ENCODE assay signal across 29 cellular contexts in genomic region chr19:14145381-14145780, GRCh38. TPM values are rescaled to one million over a fixed set of nuclear protein-coding genes. Genes with fewer than 3 reads are reported as not detected.
DNase-seq lines count a peak whose midpoint lies in the region; FAIRE-seq and TF ChIP-seq lines count a peak whose summit lies in the region.
"Had no signal": no experiment of that assay in that cellular context is flagged by ENCODE, and none has a peak within 500 bp of the region (broad histone marks: within the 10 kb centered on the region; RNA-seq: fewer than 3 reads in every experiment).

No MANE protein-coding gene starts in this region.

- CTCF ChIA-PET in CD8-positive, alpha-beta memory T cell (lab: Charles Lee), result interaction anchor here (0.6 to 3.5 kb wide), 4 partner anchors 8 to 947 kb away, joined by 3 to 19 read pairs (median 7); partner anchors contain the start of gene ASF1B
- CTCF ChIA-PET in H1 (lab: Charles Lee; ENCODE audit: partially characterized antibody), result interaction anchor here (0.6 to 4.9 kb wide), 8 partner anchors 9 to 261 kb away, joined by 3 to 24 read pairs (median 6); partner anchors contain the start of gene ASF1B

- no peak overlapping the region for H2AK5ac ChIP-seq in H1 (ENCODE audit: low read depth, low read length)

- H2BK5ac ChIP-seq in H1 (ENCODE audit: low read depth, low read length), result no peak overlapping the region

- H2AFZ ChIP-seq in H1 (ENCODE audit: low read length), result no peak overlapping the region
- H2AFZ ChIP-seq: PC-9 had no signal

- no peaks in the 10 kb centered on the region for H3K9me3 ChIP-seq in BLaER1 treated with 17β-estradiol and CSF1 and Interleukin-3, amounts not matched to agents 10 nM and 100 nM (replicated peaks in 1 of 11)
- no peaks in the 10 kb centered on the region for H3K9me3 ChIP-seq in CD8-positive, alpha-beta memory T cell (ENCODE audit: low read length)
- no peaks in the 10 kb centered on the region for H3K9me3 ChIP-seq in H1 (ENCODE audit: insufficient read depth in 2 of 2, low read depth in 1 of 2, low read length in 1 of 2)
- H3K9me3 ChIP-seq: esophagus muscularis mucosa, right lobe of liver, suprapubic skin had no signal

- H3K27me3 Mint-ChIP-seq in CD8-positive, alpha-beta memory T cell, result no peaks in the 10 kb centered on the region
- H3K27me3 Mint-ChIP-seq: activated CD4-positive, alpha-beta memory T cell treated with anti-CD3 and anti-CD28 coated beads for 36 hours; progenitor cell of endocrine pancreas had no signal

- no peak overlapping the region for H2BK15ac ChIP-seq in H1 (ENCODE audit: low read length)

- peaks cover 0 to 35% (median 7%) of the 10 kb centered on the region in 11 experiments; a peak in 7 of 22 replicates for H4K20me1 ChIP-seq in BLaER1 treated with 17β-estradiol and CSF1 and Interleukin-3, amounts not matched to agents 10 nM and 100 nM
- peaks cover 2 to 8% of the 10 kb centered on the region in 2 experiments for H4K20me1 ChIP-seq in H1 (replicated peaks in 1 of 2; ENCODE audit: control insufficient read depth in 1 of 2, insufficient read depth in 2 of 2, low read length in 2 of 2)

- no peaks in the 10 kb centered on the region for H3K23me2 ChIP-seq in H1 (ENCODE audit: low read depth, low read length)

- H3K79me1 ChIP-seq in H1 (ENCODE audit: low read depth, low read length), result no peaks in the 10 kb centered on the region; the same call in 1 of the 2 replicates

- H4K91ac ChIP-seq in H1 (replicated peaks; ENCODE audit: insufficient read length, low read length), result no peak overlapping the region

- H3K27ac Mint-ChIP-seq in CD8-positive, alpha-beta memory T cell, result peak overlapping the region in 6 of 8 donors; percentile 7 to 67 (median 47)
- H3K27ac Mint-ChIP-seq: activated CD4-positive, alpha-beta memory T cell treated with anti-CD3 and anti-CD28 coated beads for 36 hours had no signal

- TF ChIP-seq POLR2A in H1 (IDR thresholded peaks at IDR 0.05; ENCODE audit: control extremely low read depth in 1 of 2, low read depth in 2 of 2, low read length in 2 of 2), result no peak

- no peak for FAIRE-seq in H1 (lab: Jason Lieb, UNC)
- FAIRE-seq: GM18507 had no signal

- no peak overlapping the region for H2BK12ac ChIP-seq in H1 (ENCODE audit: low read depth, low read length)

- TF ChIP-seq RAD21 in H1 (IDR thresholded peaks at IDR 0.05 in 1 of 2, conservative IDR thresholded peaks at IDR 0.05 in 1 of 2; ENCODE audit: low read depth in 2 of 2, low read length in 2 of 2), result no peak

- H2BK20ac ChIP-seq in H1 (ENCODE audit: low read length), result no peak overlapping the region

- no peaks in the 10 kb centered on the region for H3K27me3 ChIP-seq in BLaER1 treated with 17β-estradiol and CSF1 and Interleukin-3, amounts not matched to agents 10 nM and 100 nM
- no peaks in the 10 kb centered on the region for H3K27me3 ChIP-seq in CD8-positive, alpha-beta memory T cell (ENCODE audit: insufficient read depth, low read length, poor library complexity, severe bottlenecking)
- H3K27me3 ChIP-seq in H1 (replicated peaks in 1 of 4; ENCODE audit: control insufficient read depth in 3 of 4, extremely low read depth in 1 of 4, insufficient read depth in 3 of 4, low read length in 3 of 4), result no peaks in the 10 kb centered on the region; a peak in 1 of 7 replicates
- H3K27me3 ChIP-seq: esophagus muscularis mucosa, right lobe of liver, suprapubic skin had no signal

- 89% methylated on average over 6 of the region's 6 CpGs; no CpG with 5 or more reads in 1 of the 2 experiments for WGBS in H1 (ENCODE audit: extremely low coverage in 1 of 2, insufficient coverage in 1 of 2, insufficient read length in 1 of 2, insufficient replicate concordance in 2 of 2, low coverage in 1 of 2, low lambda C conversion rate in 2 of 2, missing lambda C conversion rate in 1 of 2), 2 experiments

- 0 out of 22 replicates have a peak, but pooled peaks cover 0 to 6% (median 0%) of the 10 kb centered on the region in 11 experiments for H3K36me3 ChIP-seq in BLaER1 treated with 17β-estradiol and CSF1 and Interleukin-3, amounts not matched to agents 10 nM and 100 nM
- no peaks in the 10 kb centered on the region for H3K36me3 ChIP-seq in CD8-positive, alpha-beta memory T cell (ENCODE audit: insufficient read depth, low read length)
- no peaks in the 10 kb centered on the region for H3K36me3 ChIP-seq in H1 (ENCODE audit: control insufficient read depth in 2 of 4, insufficient read depth in 4 of 4, low read length in 3 of 4)
- H3K36me3 ChIP-seq: esophagus muscularis mucosa, right lobe of liver, suprapubic skin had no signal

- H3K4me1 ChIP-seq in BLaER1 treated with 17β-estradiol and CSF1 and Interleukin-3, amounts not matched to agents 10 nM and 100 nM, result peaks cover 40 to 84% (median 64%) of the 10 kb centered on the region in 10 experiments
- peaks cover 36% of the 10 kb centered on the region for H3K4me1 ChIP-seq in CD8-positive, alpha-beta memory T cell (ENCODE audit: insufficient read depth, low read length)
- H3K4me1 ChIP-seq in H1 (replicated peaks in 1 of 4; ENCODE audit: control insufficient read depth in 3 of 4, insufficient read depth in 4 of 4, low read length in 3 of 4), result peaks cover 0 to 20% (median 14%) of the 10 kb centered on the region in 4 experiments; a peak in 6 of 7 replicates
- H3K4me1 ChIP-seq: right lobe of liver had no signal

- no peaks in the 10 kb centered on the region for H3K9me3 Mint-ChIP-seq in CD8-positive, alpha-beta memory T cell
- H3K9me3 Mint-ChIP-seq: activated CD4-positive, alpha-beta memory T cell treated with anti-CD3 and anti-CD28 coated beads for 36 hours had no signal

- H3K4me3 ChIP-seq in BLaER1 treated with 17β-estradiol and CSF1 and Interleukin-3, amounts not matched to agents 10 nM and 100 nM, result no peak overlapping the region
- no peak overlapping the region for H3K4me3 ChIP-seq in CD8-positive, alpha-beta memory T cell (ENCODE audit: low read length)
- H3K4me3 ChIP-seq in H1 (ENCODE audit: extremely low read depth in 1 of 4, insufficient read depth in 2 of 4, low read depth in 3 of 4, low read length in 4 of 4), result no peak overlapping the region
- H3K4me3 ChIP-seq: esophagus muscularis mucosa, PC-9, right lobe of liver, suprapubic skin had no signal

- no peak for DNase-seq in CD8-positive, alpha-beta memory T cell
- DNase-seq in H1 (ENCODE audit: low read depth in 1 of 2, low spot score in 2 of 2) (no peak), AML-193 (lab: John Stamatoyannopoulos, UW) (no peak), SW 1271 (lab: John Stamatoyannopoulos, UW) (no peak)
- no peak for DNase-seq in stimulated activated CD4-positive, alpha-beta T cell treated with anti-CD3 and anti-CD28 coated beads, Interleukin-15, amount 100 ng/mL, for 24 hours
- DNase-seq: activated CD4-positive, alpha-beta memory T cell treated with anti-CD3 and anti-CD28 coated beads for 36 hours; activated CD4-positive, CD25-positive, alpha-beta regulatory T cell; activated CD8-positive, alpha-beta memory T cell treated with anti-CD3 and anti-CD28 coated beads, Interleukin-2, amount 50 U/mL, for 48 hours; C1 segment of cervical spinal cord; caudate nucleus; foreskin melanocyte; left colon; NCI-H1105; NCI-H1930; NCI-H524 treated with DMSO at 0.1 percent for 48 hours; PC-9; right lobe of liver; SHP77; stimulated activated CD4-positive, alpha-beta T cell treated with anti-CD3 and anti-CD28 coated beads, Interleukin-4, amount 100 ng/mL, for 1 hour had no signal

- peak overlapping the region in 1 of 11 experiments; percentile 10; a peak in 1 of 22 replicates for H3K9ac ChIP-seq in BLaER1 treated with 17β-estradiol and CSF1 and Interleukin-3, amounts not matched to agents 10 nM and 100 nM
- no peak overlapping the region for H3K9ac ChIP-seq in H1 (replicated peaks in 1 of 4; ENCODE audit: extremely low read depth in 1 of 4, low read depth in 3 of 4, low read length in 3 of 4)

- no peak overlapping the region for H3K23ac ChIP-seq in H1 (ENCODE audit: insufficient read length)

- H3K79me2 ChIP-seq in H1 (ENCODE audit: control insufficient read depth in 1 of 2, insufficient read depth in 2 of 2, low read length in 2 of 2), result no peaks in the 10 kb centered on the region

- no peak overlapping the region for H3K4me3 Mint-ChIP-seq in CD8-positive, alpha-beta memory T cell
- H3K4me3 Mint-ChIP-seq: activated CD4-positive, alpha-beta memory T cell treated with anti-CD3 and anti-CD28 coated beads for 36 hours had no signal

- H3K4me2 ChIP-seq in BLaER1 treated with 17β-estradiol and CSF1 and Interleukin-3, amounts not matched to agents 10 nM and 100 nM, result peak overlapping the region in 6 of 11 experiments; percentile 6 to 65 (median 46); a peak in 9 of 22 replicates
- no peak overlapping the region for H3K4me2 ChIP-seq in H1 (ENCODE audit: insufficient read depth in 1 of 2, low read depth in 2 of 2, low read length in 2 of 2)
- H3K4me2 ChIP-seq: PC-9 had no signal

- no peak overlapping the region for H3K4ac ChIP-seq in H1 (replicated peaks; ENCODE audit: insufficient read length, low read depth, low read length)

- peaks cover 19 to 48% (median 42%) of the 10 kb centered on the region in 3 donors for H3K4me1 Mint-ChIP-seq in CD8-positive, alpha-beta memory T cell

- POLR2A ChIA-PET in CD8-positive, alpha-beta memory T cell (lab: Charles Lee), result no interaction called here
- POLR2A ChIA-PET in H1 (lab: Charles Lee; ENCODE audit: partially characterized antibody), result interaction anchor here (0.9 to 3.2 kb wide), 4 partner anchors 9 to 187 kb away, joined by 3 to 25 read pairs (median 6); partner anchors contain the start of gene ASF1B

- no peak overlapping the region for H3K18ac ChIP-seq in H1 (ENCODE audit: extremely low read depth, low read length)

- H3K14ac ChIP-seq in H1 (ENCODE audit: insufficient read length), result no peak overlapping the region

- no peak overlapping the region for H2BK120ac ChIP-seq in H1 (replicated peaks; ENCODE audit: low read depth, low read length)

- no peak overlapping the region for H3K27ac ChIP-seq in BLaER1 treated with 17β-estradiol and CSF1 and Interleukin-3, amounts not matched to agents 10 nM and 100 nM
- H3K27ac ChIP-seq in CD8-positive, alpha-beta memory T cell (ENCODE audit: low read depth, low read length), result no peak overlapping the region
- H3K27ac ChIP-seq in H1 (ENCODE audit: low read depth, low read length), result no peak overlapping the region
- H3K27ac ChIP-seq: esophagus muscularis mucosa, PC-9, right lobe of liver, suprapubic skin had no signal

- H3K56ac ChIP-seq in H1 (replicated peaks; ENCODE audit: insufficient read length, low read depth, low read length), result no peak overlapping the region

- no peak overlapping the region for H4K8ac ChIP-seq in H1 (ENCODE audit: extremely low read depth, insufficient read depth, low read length)

- TF ChIP-seq CTCF in H1 (IDR thresholded peaks at IDR 0.05; ENCODE audit: control extremely low read depth in 1 of 3, insufficient read depth in 1 of 3, low read depth in 1 of 3, low read length in 3 of 3), result no peak

- no peak for TF ChIP-seq EP300 in H1 (IDR thresholded peaks at IDR 0.05; ENCODE audit: borderline replicate concordance in 1 of 2, low read depth in 2 of 2, low read length in 2 of 2)

- no peak overlapping the region for H4K5ac ChIP-seq in H1 (ENCODE audit: insufficient read length, low read depth, low read length)

- peaks cover 0 to 5% (median 0%) of the 10 kb centered on the region in 3 donors for H3K36me3 Mint-ChIP-seq in CD8-positive, alpha-beta memory T cell

RNA-seq across cellular contexts. Expression of gene ASF1B, which starts 9.0 kb away (rescaled TPM):
- total RNA-seq in CD8-positive, alpha-beta memory T cell, result 10 to 100 TPM; 75.0 to 76.2 TPM
- 4.5 TPM for polyA plus RNA-seq in CD8-positive, alpha-beta memory T cell
- total RNA-seq in H1 (2021; fragmentation: NEBNext Ultra II Directional; extraction: Animal tissue kit (Norgen Biotek cat#: 25700)), result 32.1 and 32.6 TPM in 2 replicates
- 59.2 and 65.6 TPM in 2 replicates for polyA plus RNA-seq in H1 (2011; rRNA removed)
- 45.0 TPM for polyA plus RNA-seq in H1 (2011; cell fraction: cytosol; rRNA removed)
- polyA plus RNA-seq in H1 (2011; cell fraction: nucleus; rRNA removed), result 33.6 TPM
- 33.3 to 48.9 TPM (median 45.3 TPM) in 4 replicates for polyA plus RNA-seq in H1 (2012, experiment 1 of 2)
- 45.9 TPM for polyA plus RNA-seq in H1 (2012, experiment 2 of 2)
- 29.3 TPM for polyA plus RNA-seq in H1 (2013, experiment 1 of 2)
- polyA plus RNA-seq in H1 (2013, experiment 2 of 2), result 29.3 TPM
- polyA minus RNA-seq in H1 (2011; rRNA and poly(A)+ RNA removed), result 23.3 and 32.6 TPM in 2 replicates
- polyA minus RNA-seq in H1 (2011; cell fraction: cytosol; rRNA and poly(A)+ RNA removed), result 35.4 TPM
- polyA minus RNA-seq in H1 (2011; cell fraction: nucleus; rRNA and poly(A)+ RNA removed), result 25.0 TPM

RNA-seq across cellular contexts. Expression of gene PRKACA, which starts 27.8 kb away (rescaled TPM):
- total RNA-seq in CD8-positive, alpha-beta memory T cell, result 10 to 100 TPM; 77.3 to 81.0 TPM
- 1.5 TPM for polyA plus RNA-seq in CD8-positive, alpha-beta memory T cell
- total RNA-seq in H1 (2021; fragmentation: NEBNext Ultra II Directional; extraction: Animal tissue kit (Norgen Biotek cat#: 25700)), result 48.2 and 52.8 TPM in 2 replicates
- polyA plus RNA-seq in H1 (2011; rRNA removed), result 14.2 and 22.4 TPM in 2 replicates
- polyA plus RNA-seq in H1 (2011; cell fraction: cytosol; rRNA removed), result 17.2 TPM
- polyA plus RNA-seq in H1 (2011; cell fraction: nucleus; rRNA removed), result 22.5 TPM
- polyA plus RNA-seq in H1 (2012, experiment 1 of 2), result 39.6 to 48.7 TPM (median 46.6 TPM) in 4 replicates
- 44.8 TPM for polyA plus RNA-seq in H1 (2012, experiment 2 of 2)
- polyA plus RNA-seq in H1 (2013, experiment 1 of 2), result 37.2 TPM
- 37.9 TPM for polyA plus RNA-seq in H1 (2013, experiment 2 of 2)
- polyA minus RNA-seq in H1 (2011; rRNA and poly(A)+ RNA removed), result 15.4 and 30.5 TPM in 2 replicates
- polyA minus RNA-seq in H1 (2011; cell fraction: cytosol; rRNA and poly(A)+ RNA removed), result 10.6 TPM
- polyA minus RNA-seq in H1 (2011; cell fraction: nucleus; rRNA and poly(A)+ RNA removed), result 12.3 TPM

RNA-seq across cellular contexts. Expression of gene SAMD1, which starts 54.8 kb away (rescaled TPM):
- 100 to 1,000 TPM in 1 of 2 experiments, 10 to 100 TPM in 1; 97.8 to 105 TPM for total RNA-seq in CD8-positive, alpha-beta memory T cell
- polyA plus RNA-seq in CD8-positive, alpha-beta memory T cell, result 2.8 TPM
- 95.7 and 100 TPM in 2 replicates for total RNA-seq in H1 (2021; fragmentation: NEBNext Ultra II Directional; extraction: Animal tissue kit (Norgen Biotek cat#: 25700))
- polyA plus RNA-seq in H1 (2011; rRNA removed), result 40.0 and 52.4 TPM in 2 replicates
- 48.4 TPM for polyA plus RNA-seq in H1 (2011; cell fraction: cytosol; rRNA removed)
- 118 TPM for polyA plus RNA-seq in H1 (2011; cell fraction: nucleus; rRNA removed)
- 53.3 to 76.4 TPM (median 71.1 TPM) in 4 replicates for polyA plus RNA-seq in H1 (2012, experiment 1 of 2)
- 74.0 TPM for polyA plus RNA-seq in H1 (2012, experiment 2 of 2)
- polyA plus RNA-seq in H1 (2013, experiment 1 of 2), result 83.6 TPM
- polyA plus RNA-seq in H1 (2013, experiment 2 of 2), result 81.7 TPM
- polyA minus RNA-seq in H1 (2011; rRNA and poly(A)+ RNA removed), result 7.6 and 10.5 TPM in 2 replicates
- polyA minus RNA-seq in H1 (2011; cell fraction: cytosol; rRNA and poly(A)+ RNA removed), result 26.8 TPM
- 18.2 TPM for polyA minus RNA-seq in H1 (2011; cell fraction: nucleus; rRNA and poly(A)+ RNA removed)

RNA-seq across cellular contexts. Expression of gene C19orf67, which starts 59.8 kb away (rescaled TPM):
- total RNA-seq in CD8-positive, alpha-beta memory T cell, result under 1 TPM in 1 of 2 experiments, not detected in 1; 0.42 TPM
- not detected for polyA plus RNA-seq in CD8-positive, alpha-beta memory T cell
- 0.52 TPM in 1 of 2 replicates, not detected in the other for total RNA-seq in H1 (2021; fragmentation: NEBNext Ultra II Directional; extraction: Animal tissue kit (Norgen Biotek cat#: 25700))
- 0.12 and 0.25 TPM in 2 replicates for polyA plus RNA-seq in H1 (2011; rRNA removed)
- polyA plus RNA-seq in H1 (2011; cell fraction: cytosol; rRNA removed), result 0.23 TPM
- polyA plus RNA-seq in H1 (2011; cell fraction: nucleus; rRNA removed), result 0.37 TPM
- not detected in 4 replicates for polyA plus RNA-seq in H1 (2012, experiment 1 of 2)
- polyA plus RNA-seq in H1 (2012, experiment 2 of 2), result 0.46 TPM
- 0.04 TPM for polyA plus RNA-seq in H1 (2013, experiment 1 of 2)
- polyA plus RNA-seq in H1 (2013, experiment 2 of 2), result 0.11 TPM
- 0.19 and 0.37 TPM in 2 replicates for polyA minus RNA-seq in H1 (2011; rRNA and poly(A)+ RNA removed)
- polyA minus RNA-seq in H1 (2011; cell fraction: cytosol; rRNA and poly(A)+ RNA removed), result not detected
- not detected for polyA minus RNA-seq in H1 (2011; cell fraction: nucleus; rRNA and poly(A)+ RNA removed)
- total RNA-seq: activated CD4-positive, alpha-beta memory T cell treated with anti-CD3 and anti-CD28 coated beads for 36 hours; Daoy; esophagus muscularis mucosa; HT-29; M059J; PC-9; suprapubic skin; urinary bladder had no signal
- polyA plus RNA-seq: AG04450, urinary bladder had no signal

Comparison
In these comparisons a context has a peak if more than half of its experiments do, and no peak if none do; other contexts are left out.
1. H3K4me2 ChIP-seq: peak in BLaER1 treated with 17β-estradiol and CSF1 and Interleukin-3, amounts not matched to agents 10 nM and 100 nM (6 of 11); none in H1 (0 of 2).